ENCODE assay signal across 9 cellular contexts in the genomic region with DNA sequence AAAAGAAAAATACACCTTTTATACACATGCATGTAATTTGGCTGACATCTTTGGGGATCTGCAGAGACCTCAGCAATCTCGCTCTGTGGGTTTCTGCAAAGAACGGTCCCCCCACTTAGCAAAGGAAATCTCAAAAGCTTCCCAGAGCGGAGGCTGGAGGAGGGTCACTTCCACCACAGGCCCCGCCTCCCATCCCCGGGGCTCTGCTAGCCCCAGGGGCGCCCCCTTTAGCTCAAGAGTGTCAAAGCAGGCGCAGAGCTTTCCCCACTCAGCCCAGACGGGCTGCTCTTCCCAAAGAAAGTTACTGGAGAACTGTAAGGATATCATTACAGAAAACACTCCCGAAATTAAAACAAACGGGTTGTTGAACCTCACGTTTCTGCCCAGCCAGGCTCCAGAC. TPM values are rescaled to one million over a fixed set of nuclear protein-coding genes. Genes with fewer than 3 reads are reported as not detected.
A peak's percentile ranks its signal among the peaks of the same experiment; 100 is the strongest.
DNase-seq lines count a peak whose midpoint lies in the region; ATAC-seq and FAIRE-seq lines count a peak whose summit lies in the region.
"Had no signal": no experiment of that assay in that cellular context is flagged by ENCODE, and none has a peak within 500 bp of the region (broad histone marks: within the 10 kb centered on the region; RNA-seq: fewer than 3 reads in every experiment).

No MANE protein-coding gene starts in this region.

- H3K18ac ChIP-seq in mesendoderm (ENCODE audit: low read length) = no peak overlapping the region

- H3K36me3 Mint-ChIP-seq in activated T-cell treated with anti-CD3 and anti-CD28 coated beads, Interleukin-2, amount 50 U/mL, for 72 hours (ENCODE audit: insufficient read depth in 2 of 2) = no peaks in the 10 kb centered on the region

- no peak overlapping the region for H3K56ac ChIP-seq in mesendoderm (ENCODE audit: low read length)

- no peak overlapping the region for H3K27ac ChIP-seq in mesendoderm (ENCODE audit: low read depth, low read length)
- H3K27ac ChIP-seq in small intestine (ENCODE audit: low read depth in 1 of 2, low read length in 1 of 2) = no peak overlapping the region

- no peaks in the 10 kb centered on the region for H3K36me3 ChIP-seq in mesendoderm (ENCODE audit: control insufficient read depth, insufficient read depth, low read length)
- no peaks in the 10 kb centered on the region for H3K36me3 ChIP-seq in small intestine (ENCODE audit: control insufficient read depth in 2 of 2, insufficient read depth in 2 of 2, low read length in 2 of 2)

- H3K27me3 Mint-ChIP-seq in activated T-cell treated with anti-CD3 and anti-CD28 coated beads, Interleukin-2, amount 50 U/mL, for 72 hours (ENCODE audit: low read depth) = peaks cover 5% of the 10 kb centered on the region

- no peak overlapping the region for H3K23ac ChIP-seq in mesendoderm (ENCODE audit: low read length)

- H2BK120ac ChIP-seq in mesendoderm (ENCODE audit: low read depth, low read length) = no peak overlapping the region

- H4K8ac ChIP-seq in mesendoderm (ENCODE audit: low read depth, low read length) = no peak overlapping the region

- H3K4me3 ChIP-seq in mesendoderm (ENCODE audit: low read length) (no peak overlapping the region), small intestine (ENCODE audit: low read depth in 1 of 2, low read length in 2 of 2) (no peak overlapping the region)

- no peak overlapping the region for H3K27ac Mint-ChIP-seq in activated T-cell treated with anti-CD3 and anti-CD28 coated beads, Interleukin-2, amount 50 U/mL, for 72 hours

- no peaks in the 10 kb centered on the region for H3K9me3 ChIP-seq in small intestine (ENCODE audit: control insufficient read depth, low read depth)

- no peaks in the 10 kb centered on the region for H3K27me3 ChIP-seq in mesendoderm (ENCODE audit: insufficient read depth, low read length, poor library complexity)
- H3K27me3 ChIP-seq in small intestine (ENCODE audit: control insufficient read depth in 2 of 2, insufficient read depth in 2 of 2, low read length in 2 of 2) = peaks cover 0 to 4% of the 10 kb centered on the region in 2 donors

- no peak for FAIRE-seq in small intestine (lab: Jason Lieb, UNC)
- FAIRE-seq: colon had no signal

- H3K4me2 ChIP-seq in mesendoderm (ENCODE audit: low read length) = no peak overlapping the region

- in situ Hi-C loops in KBM-7 (cut with MboI; ENCODE audit: low pct_unique_long_range_greater_than_20kb, low sequenced_read_pairs) = no loop called here

- H2BK5ac ChIP-seq in mesendoderm (ENCODE audit: low read length) = no peak overlapping the region

- no peak overlapping the region for H3K4me3 Mint-ChIP-seq in activated T-cell treated with anti-CD3 and anti-CD28 coated beads, Interleukin-2, amount 50 U/mL, for 72 hours

- H3K79me2 ChIP-seq in mesendoderm (ENCODE audit: control insufficient read depth, insufficient read depth, low read length) = no peaks in the 10 kb centered on the region

- no peak overlapping the region for H3K4ac ChIP-seq in mesendoderm (ENCODE audit: low read depth, low read length)

- H3K4me1 Mint-ChIP-seq in activated T-cell treated with anti-CD3 and anti-CD28 coated beads, Interleukin-2, amount 50 U/mL, for 72 hours (ENCODE audit: low read depth) = no peaks in the 10 kb centered on the region

- no CpG with 5 or more reads among the region's 11 CpGs for WGBS in mesendoderm (ENCODE audit: extremely low coverage, insufficient coverage, low lambda C conversion rate)
- 39 to 58% (median 53%) methylated on average over 11 of the region's 11 CpGs for WGBS in small intestine, 3 donors

- no peak overlapping the region for H3K9ac ChIP-seq in mesendoderm (ENCODE audit: low read length)

- DNase-seq in D341Med (ENCODE audit: low spot score) = peak; percentile 59
- DNase-seq in KBM-7 = peak; percentile 45
- DNase-seq in activated T-cell treated with anti-CD3 and anti-CD28 coated beads, Interleukin-2, amount 50 U/mL, for 72 hours = peak; percentile 56 to 62
- DNase-seq in mesendoderm = peak; percentile 75
- DNase-seq in small intestine = no peak
- no peak for DNase-seq in NCI-H524 treated with DMSO at 0.1 percent for 48 hours (lab: John Stamatoyannopoulos, UW)
- no peak for DNase-seq in DMS114 treated with DMSO at 0.1 percent for 48 hours (lab: John Stamatoyannopoulos, UW; ENCODE audit: unreplicated experiment)
- no peak for DNase-seq in NCI-H345 treated with DMSO at 0.1 percent for 48 hours (lab: John Stamatoyannopoulos, UW; ENCODE audit: unreplicated experiment)

- no peaks in the 10 kb centered on the region for H3K79me1 ChIP-seq in mesendoderm (ENCODE audit: low read length)

- H2AK5ac ChIP-seq in mesendoderm (ENCODE audit: low read length) = no peak overlapping the region

- no peaks in the 10 kb centered on the region for H3K4me1 ChIP-seq in mesendoderm (ENCODE audit: control insufficient read depth, low read depth, low read length)
- H3K4me1 ChIP-seq in small intestine (ENCODE audit: control insufficient read depth in 2 of 2, insufficient read depth in 1 of 2, low read depth in 1 of 2, low read length in 1 of 2) = no peaks in the 10 kb centered on the region

- no peak overlapping the region for H2BK15ac ChIP-seq in mesendoderm (replicated peaks; ENCODE audit: low read depth)

- peak; percentile 66 to 67 for ATAC-seq in activated T-cell treated with anti-CD3 and anti-CD28 coated beads, Interleukin-2, amount 50 U/mL, for 72 hours (replicated peaks in 1 of 2)

- H3K9me3 Mint-ChIP-seq in activated T-cell treated with anti-CD3 and anti-CD28 coated beads, Interleukin-2, amount 50 U/mL, for 72 hours = no peaks in the 10 kb centered on the region

- no peak overlapping the region for H4K5ac ChIP-seq in mesendoderm (ENCODE audit: low read length)

RNA-seq across cellular contexts. Expression of a gene that starts 11.4 kb away (rescaled TPM):
- under 1 TPM in 1 of 2 donors, not detected in 1; 0.22 TPM for total RNA-seq in activated T-cell treated with anti-CD3 and anti-CD28 coated beads, Interleukin-2, amount 50 U/mL, for 72 hours
- 0.35 TPM for polyA plus RNA-seq in mesendoderm (2013, experiment 1 of 2)
- 0.25 TPM for polyA plus RNA-seq in mesendoderm (2013, experiment 2 of 2)
- polyA plus RNA-seq in small intestine = under 1 TPM in 1 of 3 donors, not detected in 2; 0.10 TPM

RNA-seq across cellular contexts. Expression of a gene that starts 50.2 kb away (rescaled TPM):
- total RNA-seq in activated T-cell treated with anti-CD3 and anti-CD28 coated beads, Interleukin-2, amount 50 U/mL, for 72 hours = 1 to 10 TPM; 1.8 to 2.9 TPM
- polyA plus RNA-seq in mesendoderm (2013, experiment 1 of 2) = 1.5 TPM
- 1.4 TPM for polyA plus RNA-seq in mesendoderm (2013, experiment 2 of 2)
- 1 to 10 TPM; 2.6 to 4.7 (median 4.3) TPM for polyA plus RNA-seq in small intestine

RNA-seq across cellular contexts. Expression of a gene that starts 50.3 kb away (rescaled TPM):
- total RNA-seq in activated T-cell treated with anti-CD3 and anti-CD28 coated beads, Interleukin-2, amount 50 U/mL, for 72 hours = 1 to 10 TPM; 7.3 to 8.8 TPM
- 29.0 TPM for polyA plus RNA-seq in mesendoderm (2013, experiment 1 of 2)
- polyA plus RNA-seq in mesendoderm (2013, experiment 2 of 2) = 26.8 TPM
- 10 to 100 TPM in 1 of 3 donors, 1 to 10 TPM in 2; 7.6 to 13.1 (median 7.6) TPM for polyA plus RNA-seq in small intestine

RNA-seq across cellular contexts. Expression of a gene that starts 54.1 kb away (rescaled TPM):
- total RNA-seq in activated T-cell treated with anti-CD3 and anti-CD28 coated beads, Interleukin-2, amount 50 U/mL, for 72 hours = 10 to 100 TPM; 19.1 to 31.1 TPM
- polyA plus RNA-seq in mesendoderm (2013, experiment 1 of 2) = 0.04 TPM
- polyA plus RNA-seq in mesendoderm (2013, experiment 2 of 2) = 0.08 TPM
- polyA plus RNA-seq in small intestine = 10 to 100 TPM in 1 of 3 donors, 1 to 10 TPM in 2; 7.6 to 25.8 (median 7.8) TPM

Comparison
In these comparisons a context has a peak if more than half of its experiments do, and no peak if none do; other contexts are left out.
1. DNase-seq: peak in D341Med (single experiment), KBM-7 (single experiment), activated T-cell treated with anti-CD3 and anti-CD28 coated beads, Interleukin-2, amount 50 U/mL, for 72 hours (2 of 2) and mesendoderm (single experiment); none in small intestine (single experiment), NCI-H524 treated with DMSO at 0.1 percent for 48 hours (single experiment), DMS114 treated with DMSO at 0.1 percent for 48 hours (single experiment) and NCI-H345 treated with DMSO at 0.1 percent for 48 hours (single experiment).